In the genomic region with DNA sequence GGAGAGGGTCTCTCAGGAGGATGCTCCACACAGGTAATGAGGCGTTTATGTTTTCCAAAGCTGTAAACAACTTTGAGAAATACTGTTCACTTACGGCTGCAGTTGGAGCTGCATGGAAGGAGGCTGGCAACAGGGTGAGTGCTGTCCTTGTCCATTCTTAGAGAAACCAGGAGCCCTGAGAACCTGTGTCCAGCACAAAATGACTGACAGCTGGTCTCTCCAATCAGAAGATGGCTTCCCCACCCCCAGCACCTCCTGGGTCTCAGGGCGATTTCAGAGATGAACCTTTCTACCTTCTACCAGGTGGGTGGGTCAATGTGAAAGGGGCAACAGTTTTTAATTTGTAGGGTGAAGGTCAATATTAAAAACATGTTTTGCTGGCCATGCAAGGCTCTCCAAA, we compare ENCODE assay signal across 32 cellular contexts.
"Had no signal": no experiment of that assay in that cellular context is flagged by ENCODE, and none has a peak within 500 bp of the region (broad histone marks: within the 10 kb centered on the region; RNA-seq: fewer than 3 reads in every experiment).

No MANE protein-coding gene starts in this region.

- ATAC-seq: activated CD4-positive, alpha-beta T cell treated with anti-CD3 and anti-CD28 coated beads for 36 hours; activated CD8-positive, alpha-beta T cell treated with anti-CD3 and anti-CD28 coated beads for 36 hours; activated T-helper 17 cell treated with anti-CD3 and anti-CD28 coated beads, Interleukin-2, amount 50 U/mL, for 72 hours; foreskin keratinocyte; gastrocnemius medialis; heart left ventricle; T-helper 17 cell had no signal

- H3K27me3 Mint-ChIP-seq: activated CD4-positive, alpha-beta T cell treated with anti-CD3 and anti-CD28 coated beads, Interleukin-2, amount 10 ng/mL, durations not matched to agents 24 days and 14 days had no signal

- H3K4me1 Mint-ChIP-seq: activated CD4-positive, alpha-beta T cell treated with anti-CD3 and anti-CD28 coated beads for 36 hours; activated CD4-positive, alpha-beta T cell treated with anti-CD3 and anti-CD28 coated beads, Interleukin-2, amount 10 ng/mL, durations not matched to agents 24 days and 14 days; activated T-helper 17 cell treated with anti-CD3 and anti-CD28 coated beads, Interleukin-2, amount 50 U/mL, for 72 hours had no signal

- H3K4me3 Mint-ChIP-seq: activated CD4-positive, alpha-beta T cell treated with anti-CD3 and anti-CD28 coated beads for 36 hours; activated CD4-positive, alpha-beta T cell treated with anti-CD3 and anti-CD28 coated beads, Interleukin-2, amount 10 ng/mL, durations not matched to agents 24 days and 14 days; activated CD8-positive, alpha-beta T cell treated with anti-CD3 and anti-CD28 coated beads for 36 hours; activated naive CD8-positive, alpha-beta T cell; activated T-cell treated with anti-CD3 and anti-CD28 coated beads, Interleukin-2, amount 50 U/mL, for 24 hours; activated T-helper 17 cell treated with anti-CD3 and anti-CD28 coated beads, Interleukin-2, amount 50 U/mL, for 72 hours; central memory CD8-positive, alpha-beta T cell; dendritic cell treated with granulocyte-macrophage colony-stimulating factor and Interleukin-4, amounts not matched to agents 40 ng/mL and 50 ng/mL, for 4 days; T-helper 17 cell; T-helper 2 cell treated with Interferon-gamma antibody and Interleukin-4, amounts not matched to agents 5 μg/mL and 100 μg/mL, for 36 hours had no signal

- H3K4me3 ChIP-seq: coronary artery, dorsolateral prefrontal cortex, esophagus muscularis mucosa, gastrocnemius medialis, heart left ventricle had no signal

- H3K27ac Mint-ChIP-seq: activated CD4-positive, alpha-beta T cell treated with anti-CD3 and anti-CD28 coated beads for 36 hours; activated CD4-positive, alpha-beta T cell treated with anti-CD3 and anti-CD28 coated beads, Interleukin-2, amount 10 ng/mL, durations not matched to agents 24 days and 14 days; activated CD8-positive, alpha-beta T cell treated with anti-CD3 and anti-CD28 coated beads for 36 hours; activated naive CD8-positive, alpha-beta T cell; activated T-cell treated with anti-CD3 and anti-CD28 coated beads, Interleukin-2, amount 50 U/mL, for 24 hours; activated T-helper 17 cell treated with anti-CD3 and anti-CD28 coated beads, Interleukin-2, amount 50 U/mL, for 72 hours; dendritic cell treated with granulocyte-macrophage colony-stimulating factor and Interleukin-4, amounts not matched to agents 40 ng/mL and 50 ng/mL, for 4 days; T-helper 17 cell; T-helper 2 cell treated with Interferon-gamma antibody and Interleukin-4, amounts not matched to agents 5 μg/mL and 100 μg/mL, for 36 hours had no signal

- H3K36me3 ChIP-seq: brain microvascular endothelial cell, esophagus muscularis mucosa, gastrocnemius medialis, heart left ventricle had no signal

- DNase-seq: activated CD4-positive, alpha-beta T cell treated with anti-CD3 and anti-CD28 coated beads for 36 hours; activated CD4-positive, alpha-beta T cell treated with anti-CD3 and anti-CD28 coated beads, Interleukin-2, amount 10 ng/mL, durations not matched to agents 24 days and 14 days; activated CD4-positive, CD25-positive, alpha-beta regulatory T cell; activated CD4-positive, CD25-positive, alpha-beta regulatory T cell treated with anti-CD3 and anti-CD28 coated beads, Interleukin-2, amount 50 U/mL, for 72 hours; activated CD8-positive, alpha-beta memory T cell treated with anti-CD3 and anti-CD28 coated beads for 24 hours; activated CD8-positive, alpha-beta memory T cell treated with anti-CD3 and anti-CD28 coated beads, Interleukin-2, amount 50 U/mL, for 4 hours; activated CD8-positive, alpha-beta T cell treated with anti-CD3 and anti-CD28 coated beads for 36 hours; activated effector memory CD4-positive, alpha-beta T cell treated with Interleukin-2 at 50 U/mL for 16 hours; activated gamma-delta T cell treated with Interleukin-2 at 50 U/mL for 16 hours; activated naive CD4-positive, alpha-beta T cell treated with anti-CD3 and anti-CD28 coated beads, Interleukin-2, amount 50 U/mL, for 16 hours; activated naive CD4-positive, alpha-beta T cell treated with Interleukin-2 at 50 U/mL for 16 hours; activated T-cell treated with anti-CD3 and anti-CD28 coated beads for 4 hours; activated T-cell treated with anti-CD3 and anti-CD28 coated beads, Interleukin-2, amount 50 U/mL, for 24 hours; amniotic stem cell; brain microvascular endothelial cell; effector memory CD4-positive, alpha-beta T cell; erythroblast; foreskin keratinocyte; gastrocnemius medialis; glutamatergic neuron; heart left ventricle; T-helper 1 cell; T-helper 17 cell; T1000 had no signal

- H3K27ac ChIP-seq: brain microvascular endothelial cell, coronary artery, esophagus muscularis mucosa, foreskin keratinocyte, gastrocnemius medialis, heart left ventricle had no signal

- H3K27me3 ChIP-seq: brain microvascular endothelial cell, gastrocnemius medialis had no signal

- H3K4me1 ChIP-seq: esophagus muscularis mucosa, foreskin keratinocyte, gastrocnemius medialis, heart left ventricle had no signal

- H3K9me3 ChIP-seq: esophagus muscularis mucosa, gastrocnemius medialis had no signal

- H3K36me3 Mint-ChIP-seq: activated naive CD8-positive, alpha-beta T cell had no signal

- H3K9me3 Mint-ChIP-seq: activated CD4-positive, alpha-beta T cell treated with anti-CD3 and anti-CD28 coated beads, Interleukin-2, amount 10 ng/mL, durations not matched to agents 24 days and 14 days; activated CD8-positive, alpha-beta T cell treated with anti-CD3 and anti-CD28 coated beads for 36 hours; activated T-cell treated with anti-CD3 and anti-CD28 coated beads, Interleukin-2, amount 50 U/mL, for 24 hours; activated T-helper 17 cell treated with anti-CD3 and anti-CD28 coated beads, Interleukin-2, amount 50 U/mL, for 72 hours; central memory CD8-positive, alpha-beta T cell; dendritic cell treated with granulocyte-macrophage colony-stimulating factor and Interleukin-4, amounts not matched to agents 40 ng/mL and 50 ng/mL, for 4 days; T-helper 2 cell treated with Interferon-gamma antibody and Interleukin-4, amounts not matched to agents 5 μg/mL and 100 μg/mL, for 36 hours had no signal
